8 cellular contexts compared by ENCODE assay signal in the genomic region with DNA sequence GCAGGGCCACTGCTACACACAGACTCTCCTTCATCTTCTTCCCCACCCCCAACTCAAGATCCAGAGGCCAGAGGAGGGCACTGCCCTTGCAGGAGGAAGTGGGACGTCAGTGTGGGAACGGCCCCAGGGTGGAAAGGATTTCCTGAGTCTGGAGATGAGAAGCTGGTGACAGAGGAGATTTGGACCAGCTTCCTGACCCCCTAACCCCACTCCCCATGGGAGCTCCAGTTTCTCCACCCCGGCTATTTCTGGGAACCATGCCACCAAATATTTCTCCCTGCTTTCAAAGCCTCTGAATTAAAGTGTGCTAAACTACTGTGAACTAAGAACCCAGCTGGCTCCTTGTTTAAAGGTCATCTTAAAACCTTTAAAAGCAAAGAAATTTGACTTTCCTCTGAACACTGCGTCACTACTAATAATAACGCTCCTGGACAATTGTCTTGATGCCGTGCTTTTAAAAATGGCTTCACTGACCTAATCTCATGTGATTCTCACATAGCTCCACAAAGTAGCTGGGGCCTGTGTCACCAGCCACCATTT. TPM values are rescaled to one million over a fixed set of nuclear protein-coding genes. Genes with fewer than 3 reads are reported as not detected.
DNase-seq lines count a peak whose midpoint lies in the region; ATAC-seq and TF ChIP-seq lines count a peak whose summit lies in the region.

No MANE protein-coding gene starts in this region.

- H3K36me3 Mint-ChIP-seq in CD4-positive, alpha-beta T cell (ENCODE audit: low read depth): no peaks in the 10 kb centered on the region
- H3K36me3 Mint-ChIP-seq in T-cell: no peaks in the 10 kb centered on the region

- H3K9ac ChIP-seq in rectal smooth muscle tissue (ENCODE audit: low read length): no peak overlapping the region

- no peak for ATAC-seq in CD4-positive, alpha-beta T cell (ENCODE audit: poor library complexity)
- no peak for ATAC-seq in T-cell (replicated peaks in 1 of 4)

- H3K4me3 Mint-ChIP-seq in CD4-positive, alpha-beta T cell: no peak overlapping the region
- H3K4me3 Mint-ChIP-seq in T-cell: peak overlapping the region in 1 of 3 donors; percentile 43

- peak overlapping the region; percentile 43 for H3K27ac Mint-ChIP-seq in CD4-positive, alpha-beta T cell
- H3K27ac Mint-ChIP-seq in T-cell: peak overlapping the region in 1 of 2 donors; percentile 45

- CTCF ChIA-PET in CD4-positive, alpha-beta T cell (lab: Charles Lee): no interaction called here
- CTCF ChIA-PET in T-cell (lab: Charles Lee): no interaction called here

- POLR2A ChIA-PET in CD4-positive, alpha-beta T cell (lab: Charles Lee): interaction anchor here (1.3 to 1.6 kb wide), 2 partner anchors 8 to 47 kb away, joined by 4 to 7 read pairs; partner anchors contain the start of genes CWC15 and KDM4D
- POLR2A ChIA-PET in T-cell (lab: Charles Lee): interaction anchor here in 1 of 2 donors (0.5 kb wide), 1 partner anchor 416 kb away, joined by 4 read pairs; no protein-coding TSS in a partner anchor

- no peaks in the 10 kb centered on the region for H3K36me3 ChIP-seq in rectal smooth muscle tissue (ENCODE audit: control insufficient read depth, insufficient read depth, low read length)

- peaks cover 15% of the 10 kb centered on the region for H3K4me1 ChIP-seq in rectal smooth muscle tissue (ENCODE audit: control insufficient read depth, insufficient read depth, low read length)

- TF ChIP-seq CTCF in CD4-positive, alpha-beta T cell (IDR thresholded peaks at IDR 0.05): no peak

- H3K9me3 ChIP-seq in CD4-positive, alpha-beta T cell (ENCODE audit: control insufficient read depth, low read length): no peaks in the 10 kb centered on the region

- intact Hi-C loops in CD4-positive, alpha-beta T cell (cut with DNase I, micrococcal nuclease): no loop called here
- intact Hi-C loops in cardiac septum (cut with DNase I): loop anchor here (5.0 kb wide), 1 partner anchor 54 kb away; no protein-coding TSS in a partner anchor

- H3K27me3 Mint-ChIP-seq in CD4-positive, alpha-beta T cell: no peaks in the 10 kb centered on the region
- H3K27me3 Mint-ChIP-seq in T-cell: no peaks in the 10 kb centered on the region

- peaks cover 70% of the 10 kb centered on the region for H3K4me1 Mint-ChIP-seq in CD4-positive, alpha-beta T cell (ENCODE audit: low read depth)
- H3K4me1 Mint-ChIP-seq in T-cell: peaks cover 49 to 74% (median 58%) of the 10 kb centered on the region in 3 donors

- H3K4me3 ChIP-seq in rectal smooth muscle tissue (ENCODE audit: low read length): no peak overlapping the region

- no peak for DNase-seq in CD4-positive, alpha-beta T cell
- DNase-seq in T1000 (lab: John Stamatoyannopoulos, UW) (peak; percentile 26), cardiac septum (ENCODE audit: low spot score) (peak; percentile 89), DMS79 (lab: John Stamatoyannopoulos, UW) (no peak), T-cell (no peak)
- DNase-seq in activated CD8-positive, alpha-beta memory T cell treated with anti-CD3 and anti-CD28 coated beads, Interleukin-2, amount 50 U/mL, for 4 hours: no peak
- no peak for DNase-seq in activated CD4-positive, alpha-beta T cell treated with anti-CD3 and anti-CD28 coated beads for 48 hours

- peaks cover 5% of the 10 kb centered on the region for H3K9me3 Mint-ChIP-seq in CD4-positive, alpha-beta T cell
- peaks cover 0 to 6% (median 0%) of the 10 kb centered on the region in 3 donors for H3K9me3 Mint-ChIP-seq in T-cell

- H3K27ac ChIP-seq in CD4-positive, alpha-beta T cell (ENCODE audit: low read depth, low read length): no peak overlapping the region
- H3K27ac ChIP-seq in rectal smooth muscle tissue (ENCODE audit: low read depth, low read length): peak overlapping the region; percentile 73

- H3K27me3 ChIP-seq in CD4-positive, alpha-beta T cell (ENCODE audit: control insufficient read depth, insufficient read depth, low read length): no peaks in the 10 kb centered on the region
- H3K27me3 ChIP-seq in rectal smooth muscle tissue (ENCODE audit: control insufficient read depth, insufficient read depth, low read length): no peaks in the 10 kb centered on the region

RNA-seq across cellular contexts. Expression of gene CWC15, which starts 46.6 kb away (rescaled TPM):
- total RNA-seq in CD4-positive, alpha-beta T cell: 100 to 1,000 TPM; 121 to 124 TPM
- 57.8 TPM for total RNA-seq in cardiac septum
- total RNA-seq in T-cell: 10 to 100 TPM; 56.4 to 91.0 (median 64.1) TPM

RNA-seq across cellular contexts. Expression of gene KDM4D, which starts 46.7 kb away (rescaled TPM):
- under 1 TPM; 0.16 to 0.22 TPM for total RNA-seq in CD4-positive, alpha-beta T cell
- total RNA-seq in cardiac septum (0.83 TPM), T-cell (under 1 TPM; 0.33 to 0.57 (median 0.50) TPM)

Comparison
In these comparisons a context has a peak if more than half of its experiments do, and no peak if none do; other contexts are left out.
1. DNase-seq: peak in T1000 (single experiment) and cardiac septum (single experiment); none in CD4-positive, alpha-beta T cell (0 of 10), DMS79 (single experiment), activated CD8-positive, alpha-beta memory T cell treated with anti-CD3 and anti-CD28 coated beads, Interleukin-2, amount 50 U/mL, for 4 hours (single experiment), T-cell (0 of 34) and activated CD4-positive, alpha-beta T cell treated with anti-CD3 and anti-CD28 coated beads for 48 hours (single experiment).